ENCODE assay signal across 9 cellular contexts in genomic region chr6:30826961-30827342, GRCh38. TPM values are rescaled to one million over a fixed set of nuclear protein-coding genes. Genes with fewer than 3 reads are reported as not detected.
A peak's percentile ranks its signal among the peaks of the same experiment; 100 is the strongest.
DNase-seq lines count a peak whose midpoint lies in the region; ATAC-seq and TF ChIP-seq lines count a peak whose summit lies in the region.
"Had no signal": no experiment of that assay in that cellular context is flagged by ENCODE, and none has a peak within 500 bp of the region (broad histone marks: within the 10 kb centered on the region; RNA-seq: fewer than 3 reads in every experiment).

No MANE protein-coding gene starts in this region.

- CTCF ChIA-PET in CD8-positive, alpha-beta memory T cell (lab: Charles Lee) = interaction anchor here (1.3 to 13.8 kb wide), 6 partner anchors 9 to 260 kb away, joined by 4 to 148 read pairs (median 7); partner anchors contain the start of gene DDR1

- DNase-seq in CD8-positive, alpha-beta memory T cell = no peak
- peak; percentile 56 for DNase-seq in HK-2 (ENCODE audit: unreplicated experiment)
- DNase-seq in osteoblast (ENCODE audit: insufficient read length, low spot score, missing footprints) = no peak
- no peak for DNase-seq in NCI-H226
- no peak for DNase-seq in 8988T
- DNase-seq: NCI-H1417 had no signal

- H3K4me3 ChIP-seq in CD8-positive, alpha-beta memory T cell (ENCODE audit: low read length) = no peak overlapping the region
- no peak overlapping the region for H3K4me3 ChIP-seq in osteoblast (ENCODE audit: insufficient read depth, low read length)

- H3K36me3 ChIP-seq in CD8-positive, alpha-beta memory T cell (ENCODE audit: insufficient read depth, low read length) = no peaks in the 10 kb centered on the region
- H3K36me3 ChIP-seq in osteoblast (ENCODE audit: insufficient read depth, low read length) = no peaks in the 10 kb centered on the region

- H3K4me3 Mint-ChIP-seq in CD8-positive, alpha-beta memory T cell = peak overlapping the region in 6 of 7 donors; percentile 24 to 93 (median 90)
- H3K4me3 Mint-ChIP-seq in brain = no peak overlapping the region
- H3K4me3 Mint-ChIP-seq: stimulated activated memory B cell treated with anti-CD40 and anti-IgM and Interleukin-4, amounts not matched to agents 10 μg/mL and 1 μg/mL and 100 μg/mL, for 72 hours had no signal

- H3K4me1 Mint-ChIP-seq in CD8-positive, alpha-beta memory T cell = peaks cover 71 to 97% (median 82%) of the 10 kb centered on the region in 3 donors
- peaks cover 45% of the 10 kb centered on the region for H3K4me1 Mint-ChIP-seq in brain

- peak overlapping the region; percentile 37 to 96 (median 79) for H3K27ac Mint-ChIP-seq in CD8-positive, alpha-beta memory T cell
- H3K27ac Mint-ChIP-seq in brain = peak overlapping the region in 3 of 5 experiments; percentile 56 to 95 (median 69)
- H3K27ac Mint-ChIP-seq: stimulated activated memory B cell treated with anti-CD40 and anti-IgM and Interleukin-4, amounts not matched to agents 10 μg/mL and 1 μg/mL and 100 μg/mL, for 72 hours had no signal

- no peaks in the 10 kb centered on the region for H3K9me3 ChIP-seq in CD8-positive, alpha-beta memory T cell (ENCODE audit: low read length)
- no peaks in the 10 kb centered on the region for H3K9me3 ChIP-seq in osteoblast (ENCODE audit: low read depth, low read length)

- peak overlapping the region; percentile 81 for H2AFZ ChIP-seq in osteoblast (ENCODE audit: low read length)

- no peaks in the 10 kb centered on the region for H4K20me1 ChIP-seq in osteoblast (ENCODE audit: insufficient read depth, low read length)

- peaks cover 0 to 3% of the 10 kb centered on the region in 2 donors for H3K27me3 Mint-ChIP-seq in CD8-positive, alpha-beta memory T cell
- H3K27me3 Mint-ChIP-seq in brain = no peaks in the 10 kb centered on the region

- H3K4me1 ChIP-seq in CD8-positive, alpha-beta memory T cell (ENCODE audit: insufficient read depth, low read length) = peaks cover 54% of the 10 kb centered on the region
- H3K4me1 ChIP-seq in osteoblast (ENCODE audit: insufficient read depth, low read length) = peaks cover 21% of the 10 kb centered on the region

- H3K27ac ChIP-seq in CD8-positive, alpha-beta memory T cell (ENCODE audit: low read depth, low read length) = no peak overlapping the region
- no peak overlapping the region for H3K27ac ChIP-seq in osteoblast (ENCODE audit: low read depth, low read length)

- peaks cover 3 to 58% (median 4%) of the 10 kb centered on the region in 3 donors for H3K36me3 Mint-ChIP-seq in CD8-positive, alpha-beta memory T cell
- no peaks in the 10 kb centered on the region for H3K36me3 Mint-ChIP-seq in brain
- H3K36me3 Mint-ChIP-seq: stimulated activated memory B cell treated with anti-CD40 and anti-IgM and Interleukin-4, amounts not matched to agents 10 μg/mL and 1 μg/mL and 100 μg/mL, for 72 hours had no signal

- no peaks in the 10 kb centered on the region for H3K9me3 Mint-ChIP-seq in CD8-positive, alpha-beta memory T cell
- H3K9me3 Mint-ChIP-seq in brain = no peaks in the 10 kb centered on the region
- H3K9me3 Mint-ChIP-seq: stimulated activated memory B cell treated with anti-CD40 and anti-IgM and Interleukin-4, amounts not matched to agents 10 μg/mL and 1 μg/mL and 100 μg/mL, for 72 hours had no signal

- no peak for ATAC-seq in GM21737 (IDR thresholded peaks at IDR 0.05; ENCODE audit: unreplicated experiment)
- ATAC-seq: stimulated activated memory B cell treated with anti-CD40 and anti-IgM and Interleukin-4, amounts not matched to agents 10 μg/mL and 1 μg/mL and 100 μg/mL, for 72 hours had no signal

- H3K27me3 ChIP-seq in CD8-positive, alpha-beta memory T cell (ENCODE audit: insufficient read depth, low read length, poor library complexity, severe bottlenecking) = no peaks in the 10 kb centered on the region
- H3K27me3 ChIP-seq in osteoblast (ENCODE audit: insufficient read depth, low read length) = no peaks in the 10 kb centered on the region

- no peaks in the 10 kb centered on the region for H3K79me2 ChIP-seq in osteoblast (ENCODE audit: insufficient read depth, low read length)

- no peak for TF ChIP-seq CTCF in brain (conservative IDR thresholded peaks at IDR 0.05)
- TF ChIP-seq CTCF in osteoblast (IDR thresholded peaks at IDR 0.05; ENCODE audit: extremely low read depth, low read depth, low read length) = no peak

- H3K4me2 ChIP-seq in osteoblast (ENCODE audit: insufficient read depth, low read length) = no peak overlapping the region

- POLR2A ChIA-PET in CD8-positive, alpha-beta memory T cell (lab: Charles Lee) = interaction anchor here (0.6 kb wide), 1 partner anchor 1469 kb away, joined by 6 read pairs; no protein-coding TSS in a partner anchor

RNA-seq across cellular contexts. Expression of gene DDR1, which starts 57.4 kb away (rescaled TPM):
- total RNA-seq in CD8-positive, alpha-beta memory T cell = 10 to 100 TPM; 10.1 to 10.5 TPM
- 1.2 TPM for polyA plus RNA-seq in CD8-positive, alpha-beta memory T cell
- polyA plus RNA-seq in brain (ENCODE audit: insufficient read depth, low read depth, low replicate concordance) = 221 TPM
- total RNA-seq in osteoblast = 13.0 and 22.4 TPM in 2 replicates

Comparison
In these comparisons a context has a peak if more than half of its experiments do, and no peak if none do; other contexts are left out.
1. H3K4me3 Mint-ChIP-seq: peak in CD8-positive, alpha-beta memory T cell (6 of 7); none in brain (0 of 5).